Comparison of ENCODE assay signal across 3 cellular contexts in genomic region chr18:42670860-42671259, GRCh38.
A peak's percentile ranks its signal among the peaks of the same experiment; 100 is the strongest.
TF ChIP-seq lines count a peak whose summit lies in the region.

No MANE protein-coding gene starts in this region.

TF ChIP-seq in HepG2, 621 proteins besides CTCF, POLR2A, EP300 and RAD21:
- TF ChIP-seq CEBPB (IDR thresholded peaks at IDR 0.05; ENCODE audit: borderline replicate concordance, low read depth, low read length) (peak; percentile 63; the same call in 1 of the 2 replicates), ZNF746 (CRISPR knock-in tag; IDR thresholded peaks at IDR 0.05) (no peak)
TF ChIP-seq in HepG2: peak in this region for 1.

TF ChIP-seq in IMR-90, 13 proteins besides CTCF, POLR2A, EP300 and RAD21:
- TF ChIP-seq CEBPB (IDR thresholded peaks at IDR 0.05; ENCODE audit: low read depth, low read length) (peak; percentile 76), USF2 (IDR thresholded peaks at IDR 0.05; ENCODE audit: low read depth, low read length) (no peak), SMC3 (IDR thresholded peaks at IDR 0.05; ENCODE audit: low read depth, low read length) (no peak), MAZ (IDR thresholded peaks at IDR 0.05; ENCODE audit: borderline replicate concordance, low read depth, low read length) (no peak), RCOR1 (IDR thresholded peaks at IDR 0.05; ENCODE audit: insufficient replicate concordance, low read length) (no peak)

TF ChIP-seq in H1, 55 proteins besides CTCF, POLR2A, EP300 and RAD21:
- no peak for TF ChIP-seq SRF (IDR thresholded peaks at IDR 0.05; ENCODE audit: low read depth, low read length)
- peak; percentile 75; the same call in 1 of the 2 replicates for TF ChIP-seq CEBPB (IDR thresholded peaks at IDR 0.05; ENCODE audit: low read depth, low read length)
